24 cellular contexts compared by ENCODE assay signal in genomic region chr4:80446248-80446647, GRCh38.
DNase-seq lines count a peak whose midpoint lies in the region; ATAC-seq and TF ChIP-seq lines count a peak whose summit lies in the region.
"Had no signal": no experiment of that assay in that cellular context is flagged by ENCODE, and none has a peak within 500 bp of the region (broad histone marks: within the 10 kb centered on the region; RNA-seq: fewer than 3 reads in every experiment).

No MANE protein-coding gene starts in this region.

- peak overlapping the region; percentile 0 for H3K4me2 ChIP-seq in osteoblast (ENCODE audit: insufficient read depth, low read length)
- H3K4me2 ChIP-seq: A549, BLaER1 had no signal

- H3K4me1 ChIP-seq in osteoblast (ENCODE audit: insufficient read depth, low read length): peaks cover 13% of the 10 kb centered on the region
- H3K4me1 ChIP-seq: A549, BLaER1 had no signal

- H3K9me3 ChIP-seq in osteoblast (ENCODE audit: low read depth, low read length): no peaks in the 10 kb centered on the region
- H3K9me3 ChIP-seq: A549 had no signal

- H4K20me1 ChIP-seq in osteoblast (ENCODE audit: insufficient read depth, low read length): no peaks in the 10 kb centered on the region
- H4K20me1 ChIP-seq: BLaER1 had no signal

- no peak for ATAC-seq in HG03457 (IDR thresholded peaks at IDR 0.05; ENCODE audit: unreplicated experiment)
- no peak for ATAC-seq in HG03469 (IDR thresholded peaks at IDR 0.05; ENCODE audit: unreplicated experiment)
- ATAC-seq: A549, HepG2 had no signal

- no peaks in the 10 kb centered on the region for H3K27me3 ChIP-seq in osteoblast (ENCODE audit: insufficient read depth, low read length)
- H3K27me3 ChIP-seq: BLaER1 had no signal

- H3K27ac ChIP-seq in epithelial cell of prostate: peak overlapping the region; percentile 51
- H3K27ac ChIP-seq in osteoblast (ENCODE audit: low read depth, low read length): peak overlapping the region; percentile 42
- H3K27ac ChIP-seq: A549, BLaER1 had no signal

- no peak overlapping the region for H3K4me3 ChIP-seq in osteoblast (ENCODE audit: insufficient read depth, low read length)
- H3K4me3 ChIP-seq: A549, BLaER1 had no signal

- DNase-seq in GM03348 (ENCODE audit: low spot score) (peak; percentile 4), NCI-H226 (peak; percentile 32), epithelial cell of prostate (ENCODE audit: low read depth, low spot score) (no peak), osteoblast (ENCODE audit: insufficient read length, low spot score, missing footprints) (no peak), DMS153 treated with DMSO at 0.1 percent for 48 hours (lab: John Stamatoyannopoulos, UW; ENCODE audit: unreplicated experiment) (no peak), HUDEP-2 (lab: John Stamatoyannopoulos, UW; ENCODE audit: unreplicated experiment in 76 of 76) (no peak)
- DNase-seq: CD4-positive, alpha-beta T cell; COR-L47; DMS 273 treated with DMSO at 0.1 percent for 48 hours; DND-41; KBM-7; NCI-H1092; NCI-H1436; NCI-H187 treated with DMSO at 0.1 percent for 48 hours; NCI-H345; NCI-H524; NCI-H82; OCI-M1; SHP77 had no signal

- H2AFZ ChIP-seq in osteoblast (ENCODE audit: low read length): no peak overlapping the region

- no peaks in the 10 kb centered on the region for H3K79me2 ChIP-seq in osteoblast (ENCODE audit: insufficient read depth, low read length)

- no peaks in the 10 kb centered on the region for H3K36me3 ChIP-seq in osteoblast (ENCODE audit: insufficient read depth, low read length)
- H3K36me3 ChIP-seq: BLaER1 had no signal

- no peak for TF ChIP-seq CTCF in osteoblast (IDR thresholded peaks at IDR 0.05; ENCODE audit: extremely low read depth, low read depth, low read length)

Comparison
In these comparisons a context has a peak if more than half of its experiments do, and no peak if none do; other contexts are left out.
1. DNase-seq: peak in GM03348 (single experiment) and NCI-H226 (single experiment); none in epithelial cell of prostate (single experiment), osteoblast (single experiment), DMS153 treated with DMSO at 0.1 percent for 48 hours (single experiment) and HUDEP-2 (0 of 76).